In the genomic region with DNA sequence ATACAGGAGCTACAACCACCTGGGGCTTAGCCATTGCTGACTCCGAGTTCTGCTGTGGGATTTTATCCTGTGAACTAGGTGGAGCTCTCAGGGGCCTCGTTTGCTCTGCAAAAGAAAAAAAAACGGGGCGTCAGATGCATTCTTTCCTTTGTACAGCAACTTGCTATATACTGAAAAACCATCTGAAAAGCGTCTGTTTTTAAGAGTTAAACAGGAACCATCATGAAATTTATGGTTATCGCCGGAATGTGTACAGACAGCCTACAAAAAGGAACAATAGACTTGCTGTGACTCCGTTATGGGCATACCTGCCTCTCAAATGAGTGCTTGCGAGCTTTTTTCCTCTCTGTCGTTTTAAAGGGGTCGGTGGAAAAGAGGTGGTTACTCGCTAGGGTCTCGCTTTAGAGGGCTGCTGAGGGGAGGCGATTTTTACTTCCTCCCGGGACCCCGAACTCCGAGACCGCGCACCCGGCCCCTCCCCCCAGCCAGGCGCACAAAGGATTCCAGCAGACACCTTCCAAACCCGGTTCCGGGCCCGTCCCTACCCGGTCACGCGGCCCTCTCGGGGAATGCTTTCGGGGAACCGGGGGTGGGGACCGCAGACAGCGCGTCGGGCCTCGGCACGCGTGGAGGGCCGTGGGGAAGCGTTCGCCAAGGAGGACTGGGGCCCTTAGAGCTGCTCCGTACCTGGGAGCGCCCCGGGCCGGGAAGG, we compare ENCODE assay signal across 7 cellular contexts. TPM values are rescaled to one million over a fixed set of nuclear protein-coding genes. Genes with fewer than 3 reads are reported as not detected.
DNase-seq lines count a peak whose midpoint lies in the region; ATAC-seq and FAIRE-seq lines count a peak whose summit lies in the region.

No MANE protein-coding gene starts in this region.

- peak overlapping the region; percentile 92 for H3K4me3 Mint-ChIP-seq in activated CD8-positive, alpha-beta T cell treated with anti-CD3 and anti-CD28 coated beads, Interleukin-2, amount 10 ng/mL, durations not matched to agents 7 days and 5 days

- ATAC-seq in HG03025 (IDR thresholded peaks at IDR 0.05; ENCODE audit: low FRiP score, unreplicated experiment) = peak; percentile 30
- no peak for ATAC-seq in activated CD8-positive, alpha-beta T cell treated with anti-CD3 and anti-CD28 coated beads, Interleukin-2, amount 10 ng/mL, durations not matched to agents 7 days and 5 days

- FAIRE-seq in GM18507 (lab: Jason Lieb, UNC) = no peak

- CTCF ChIA-PET in activated CD8-positive, alpha-beta T cell treated with anti-CD3 and anti-CD28 coated beads, Interleukin-2, amount 10 ng/mL, durations not matched to agents 7 days and 5 days (lab: Charles Lee) = interaction anchor here (0.7 to 3.8 kb wide), 10 partner anchors 12 to 131 kb away, joined by 3 to 26 read pairs (median 3); partner anchors contain the start of genes C5orf34, NNT and TMEM267

- peaks cover 14% of the 10 kb centered on the region for H3K4me1 Mint-ChIP-seq in activated CD8-positive, alpha-beta T cell treated with anti-CD3 and anti-CD28 coated beads, Interleukin-2, amount 10 ng/mL, durations not matched to agents 7 days and 5 days (ENCODE audit: low read depth)

- peak; percentile 23 for DNase-seq in GM18507 (ENCODE audit: extremely low spot score, insufficient read length, low read depth)
- DNase-seq in NCI-H345 treated with DMSO at 0.1 percent for 48 hours (lab: John Stamatoyannopoulos, UW; ENCODE audit: unreplicated experiment) = peak; percentile 46
- DNase-seq in activated CD8-positive, alpha-beta T cell treated with anti-CD3 and anti-CD28 coated beads, Interleukin-2, amount 10 ng/mL, durations not matched to agents 7 days and 5 days = peak; percentile 45
- peak; percentile 43 for DNase-seq in epidermal melanocyte (ENCODE audit: insufficient read length, low spot score)
- peak; percentile 32 for DNase-seq in midbrain (lab: John Stamatoyannopoulos, UW)
- peak; percentile 18 to 24 for DNase-seq in stimulated activated CD8-positive, alpha-beta memory T cell treated with anti-CD3 and anti-CD28 coated beads, Interleukin-2, amount 100 ng/mL, for 1 hour (ENCODE audit: low read depth in 2 of 2)

- H3K36me3 Mint-ChIP-seq in activated CD8-positive, alpha-beta T cell treated with anti-CD3 and anti-CD28 coated beads, Interleukin-2, amount 10 ng/mL, durations not matched to agents 7 days and 5 days (ENCODE audit: low read depth) = peaks cover 6% of the 10 kb centered on the region

- POLR2A ChIA-PET in activated CD8-positive, alpha-beta T cell treated with anti-CD3 and anti-CD28 coated beads, Interleukin-2, amount 10 ng/mL, durations not matched to agents 7 days and 5 days (lab: Charles Lee) = interaction anchor here (0.6 to 5.6 kb wide), 6 partner anchors 11 to 514 kb away, joined by 3 to 39 read pairs (median 4); partner anchors contain the start of genes HMGCS1, NNT and TMEM267

- H3K27me3 Mint-ChIP-seq in activated CD8-positive, alpha-beta T cell treated with anti-CD3 and anti-CD28 coated beads, Interleukin-2, amount 10 ng/mL, durations not matched to agents 7 days and 5 days (ENCODE audit: low read depth) = peaks cover 10% of the 10 kb centered on the region

- H3K27ac Mint-ChIP-seq in activated CD8-positive, alpha-beta T cell treated with anti-CD3 and anti-CD28 coated beads, Interleukin-2, amount 10 ng/mL, durations not matched to agents 7 days and 5 days = peak overlapping the region; percentile 89

- no peaks in the 10 kb centered on the region for H3K9me3 Mint-ChIP-seq in activated CD8-positive, alpha-beta T cell treated with anti-CD3 and anti-CD28 coated beads, Interleukin-2, amount 10 ng/mL, durations not matched to agents 7 days and 5 days (ENCODE audit: insufficient read depth)

RNA-seq across cellular contexts. Expression of gene PAIP1, which starts 0.8 kb away (rescaled TPM):
- 10 to 100 TPM; 31.8 to 36.3 TPM for total RNA-seq in activated CD8-positive, alpha-beta T cell treated with anti-CD3 and anti-CD28 coated beads, Interleukin-2, amount 10 ng/mL, durations not matched to agents 7 days and 5 days

RNA-seq across cellular contexts. Expression of gene C5orf34, which starts 41.1 kb away (rescaled TPM):
- total RNA-seq in activated CD8-positive, alpha-beta T cell treated with anti-CD3 and anti-CD28 coated beads, Interleukin-2, amount 10 ng/mL, durations not matched to agents 7 days and 5 days = 10 to 100 TPM in 1 of 2 experiments, 1 to 10 TPM in 1; 7.7 to 10.3 TPM

RNA-seq across cellular contexts. Expression of gene NNT, which starts 46.9 kb away (rescaled TPM):
- 100 to 1,000 TPM; 103 to 104 TPM for total RNA-seq in activated CD8-positive, alpha-beta T cell treated with anti-CD3 and anti-CD28 coated beads, Interleukin-2, amount 10 ng/mL, durations not matched to agents 7 days and 5 days
